Comparison of ENCODE assay signal across 23 cellular contexts in genomic region chr1:29324202-29324601, GRCh38.
DNase-seq lines count a peak whose midpoint lies in the region; ATAC-seq, FAIRE-seq and TF ChIP-seq lines count a peak whose summit lies in the region.
"Had no signal": no experiment of that assay in that cellular context is flagged by ENCODE, and none has a peak within 500 bp of the region (broad histone marks: within the 10 kb centered on the region; RNA-seq: fewer than 3 reads in every experiment).

No MANE protein-coding gene starts in this region.

- no peaks in the 10 kb centered on the region for H3K9me3 ChIP-seq in K562 (replicated peaks; ENCODE audit: control insufficient read depth, insufficient read depth, low read depth, low read length)
- H3K9me3 ChIP-seq in trophoblast cell (ENCODE audit: insufficient read depth, low read depth, low read length) = no peaks in the 10 kb centered on the region
- H3K9me3 ChIP-seq: BE2C, HAP-1 had no signal

- H2BK15ac ChIP-seq in mesendoderm (replicated peaks; ENCODE audit: low read depth) = no peak overlapping the region

- no TSS peak for BruUV-seq in K562 (replicated peaks; lab: Mats Ljungman, UMichigan)

- H3K4me3 ChIP-seq in GM23338 = no peak overlapping the region
- H3K4me3 ChIP-seq in K562 = no peak overlapping the region
- H3K4me3 ChIP-seq in mesendoderm (ENCODE audit: low read length) = no peak overlapping the region
- no peak overlapping the region for H3K4me3 ChIP-seq in trophoblast cell (ENCODE audit: low read depth, low read length)
- H3K4me3 ChIP-seq: HAP-1 had no signal

- H3K79me2 ChIP-seq in GM23338 (replicated peaks; ENCODE audit: insufficient read depth) (no peaks in the 10 kb centered on the region), K562 (ENCODE audit: control insufficient read depth, insufficient read depth, low read length) (no peaks in the 10 kb centered on the region), mesendoderm (ENCODE audit: control insufficient read depth, insufficient read depth, low read length) (no peaks in the 10 kb centered on the region), trophoblast cell (ENCODE audit: control insufficient read depth, insufficient read depth, low read length, poor library complexity) (no peaks in the 10 kb centered on the region)

- H3K18ac ChIP-seq in mesendoderm (ENCODE audit: low read length) (no peak overlapping the region), trophoblast cell (ENCODE audit: low read length) (no peak overlapping the region)

- H3K9me1 ChIP-seq in K562 (ENCODE audit: control insufficient read depth, insufficient read depth, low read length) = no peaks in the 10 kb centered on the region

- no peak for TF ChIP-seq EP300 in K562 (IDR thresholded peaks at IDR 0.05; ENCODE audit: low read length)

- H2AK5ac ChIP-seq in mesendoderm (ENCODE audit: low read length) (no peak overlapping the region), trophoblast cell (ENCODE audit: low read length) (no peak overlapping the region)

- H3K4me2 ChIP-seq in GM23338 = no peak overlapping the region; the same call in 1 of the 2 replicates
- H3K4me2 ChIP-seq in K562 (ENCODE audit: insufficient read depth, low read length) = no peak overlapping the region
- H3K4me2 ChIP-seq in mesendoderm (ENCODE audit: low read length) = no peak overlapping the region
- H3K4me2 ChIP-seq in trophoblast cell (ENCODE audit: low read length) = no peak overlapping the region

- TF ChIP-seq POLR2A in K562 (conservative IDR thresholded peaks at IDR 0.05) = no peak

- no peak overlapping the region for H4K91ac ChIP-seq in trophoblast cell (ENCODE audit: low read depth, low read length)

- no peak overlapping the region for H2BK12ac ChIP-seq in trophoblast cell (ENCODE audit: low read length)

- H3K4ac ChIP-seq in mesendoderm (ENCODE audit: low read depth, low read length) (no peak overlapping the region), trophoblast cell (ENCODE audit: low read depth, low read length) (no peak overlapping the region)

- no peak overlapping the region for H2BK120ac ChIP-seq in mesendoderm (ENCODE audit: low read depth, low read length)
- no peak overlapping the region for H2BK120ac ChIP-seq in trophoblast cell (ENCODE audit: insufficient read depth, low read length, poor library complexity)

- no peak overlapping the region for H3K23ac ChIP-seq in mesendoderm (ENCODE audit: low read length)
- H3K23ac ChIP-seq in trophoblast cell (ENCODE audit: low read length) = no peak overlapping the region

- H3K56ac ChIP-seq in mesendoderm (ENCODE audit: low read length) = peak overlapping the region; percentile 22

- intact Hi-C loops in K562 (cut with micrococcal nuclease) (no loop called here), left ventricle myocardium superior (cut with micrococcal nuclease) (no loop called here)

- H2AFZ ChIP-seq in GM23338 (no peak overlapping the region), K562 (ENCODE audit: low read depth, low read length) (peak overlapping the region; percentile 89; the same call in 1 of the 2 replicates), trophoblast cell (ENCODE audit: insufficient read depth, low read length, poor library complexity) (no peak overlapping the region)

- H3K9ac ChIP-seq in K562 (ENCODE audit: insufficient read depth in 1 of 2, low read depth in 2 of 2, low read length in 2 of 2) = 0 out of 4 replicates have a peak overlapping the region, but pooled peaks of 1 of the 2 experiments have one; percentile 48
- H3K9ac ChIP-seq in mesendoderm (ENCODE audit: low read length) = peak overlapping the region; percentile 23
- H3K9ac ChIP-seq in trophoblast cell (ENCODE audit: low read length) = no peak overlapping the region

- H3K4me1 ChIP-seq in GM23338 (ENCODE audit: insufficient read depth) (peaks cover 5% of the 10 kb centered on the region), K562 (replicated peaks in 1 of 2; ENCODE audit: control insufficient read depth in 2 of 2, insufficient read depth in 2 of 2, low read length in 2 of 2) (peaks cover 5 to 25% of the 10 kb centered on the region in 2 experiments; a peak in 4 of 5 replicates), mesendoderm (ENCODE audit: control insufficient read depth, low read depth, low read length) (peaks cover 4% of the 10 kb centered on the region), trophoblast cell (ENCODE audit: control insufficient read depth in 1 of 2, insufficient read depth in 2 of 2, low read length in 2 of 2) (peaks cover 0 to 6% of the 10 kb centered on the region in 2 experiments)
- H3K4me1 ChIP-seq: BE2C, HAP-1 had no signal

- FAIRE-seq in K562 (lab: Jason Lieb, UNC) = no peak
- FAIRE-seq: GM12892 had no signal

- peak overlapping the region; percentile 42; the same call in 1 of the 2 replicates for H3K27ac Mint-ChIP-seq in GM23338
- H3K27ac Mint-ChIP-seq: CD8-positive, alpha-beta memory T cell had no signal

- peak overlapping the region; percentile 49 for H3K4me3 Mint-ChIP-seq in GM23338
- H3K4me3 Mint-ChIP-seq: CD14-positive monocyte; CD8-positive, alpha-beta memory T cell had no signal

- ATAC-seq in GM23338 (no peak), K562 (no peak), left ventricle myocardium superior (no peak), GM18511 (IDR thresholded peaks at IDR 0.05; ENCODE audit: unreplicated experiment) (no peak)
- ATAC-seq: Panc1 had no signal

- peaks cover 8% of the 10 kb centered on the region for H3K27me3 Mint-ChIP-seq in GM23338 (ENCODE audit: insufficient read depth, low read depth, poor library complexity)

- peaks cover 6% of the 10 kb centered on the region; the same call in 2 of the 3 replicates for H3K36me3 Mint-ChIP-seq in GM23338 (ENCODE audit: low read depth)
- H3K36me3 Mint-ChIP-seq: CD14-positive monocyte; CD8-positive, alpha-beta memory T cell had no signal

- no peak overlapping the region for H3K14ac ChIP-seq in trophoblast cell (ENCODE audit: low read length)

- POLR2A ChIA-PET in K562 (lab: Yijun Ruan, JAX) = interaction anchor here (0.6 to 1.2 kb wide), 3 partner anchors 9 to 93 kb away, joined by 3 to 6 read pairs (median 6); no protein-coding TSS in a partner anchor

- no peak overlapping the region for H4K5ac ChIP-seq in mesendoderm (ENCODE audit: low read length)

- in situ Hi-C loops in K562 (cut with MboI) = no loop called here

- H3K27me3 ChIP-seq in GM23338 (ENCODE audit: insufficient read depth) (no peaks in the 10 kb centered on the region), K562 (ENCODE audit: control insufficient read depth in 2 of 2, insufficient read depth in 2 of 2, low read length in 2 of 2) (peaks cover 0 to 20% of the 10 kb centered on the region in 2 experiments; a peak in 2 of 5 replicates), mesendoderm (ENCODE audit: insufficient read depth, low read length, poor library complexity) (no peaks in the 10 kb centered on the region), trophoblast cell (ENCODE audit: insufficient read depth, low read length) (no peaks in the 10 kb centered on the region)
- H3K27me3 ChIP-seq: BE2C had no signal

- H3K4me1 Mint-ChIP-seq in GM23338 = peaks cover 17% of the 10 kb centered on the region
- H3K4me1 Mint-ChIP-seq: CD14-positive monocyte; CD8-positive, alpha-beta memory T cell had no signal

- no peaks in the 10 kb centered on the region for H3F3A ChIP-seq in GM23338 (replicated peaks; ENCODE audit: low read depth)

- peak overlapping the region; percentile 25 for H4K12ac ChIP-seq in trophoblast cell (ENCODE audit: low read depth, low read length)

- H4K20me1 ChIP-seq in GM23338 (replicated peaks; ENCODE audit: insufficient read depth) = no peaks in the 10 kb centered on the region
- H4K20me1 ChIP-seq in K562 (replicated peaks; ENCODE audit: control insufficient read depth, insufficient read depth, low read length) = peaks cover 13% of the 10 kb centered on the region

- H2BK5ac ChIP-seq in mesendoderm (ENCODE audit: low read length) (no peak overlapping the region), trophoblast cell (ENCODE audit: low read depth, low read length, poor library complexity) (no peak overlapping the region)

- H3K79me1 ChIP-seq in mesendoderm (ENCODE audit: low read length) (no peaks in the 10 kb centered on the region), trophoblast cell (ENCODE audit: low read length) (no peaks in the 10 kb centered on the region)

- H3K9me3 Mint-ChIP-seq in GM23338 = no peaks in the 10 kb centered on the region
- H3K9me3 Mint-ChIP-seq: CD14-positive monocyte; CD8-positive, alpha-beta memory T cell had no signal

- no peak for TF ChIP-seq RAD21 in K562 (CRISPR knock-in tag; conservative IDR thresholded peaks at IDR 0.05 in 1 of 2, IDR thresholded peaks at IDR 0.05 in 1 of 2)

- H4K8ac ChIP-seq in mesendoderm (ENCODE audit: low read depth, low read length) = no peak overlapping the region
- H4K8ac ChIP-seq in trophoblast cell (ENCODE audit: low read depth, low read length) = no peak overlapping the region

- CTCF ChIA-PET in K562 (lab: Yijun Ruan, JAX; ENCODE audit: low intra/inter-chr PET ratio) = no interaction called here

- no peak for TF ChIP-seq CTCF in GM23338 (conservative IDR thresholded peaks at IDR 0.05; ENCODE audit: low read depth in 2 of 2)
- no peak for TF ChIP-seq CTCF in K562 (IDR thresholded peaks at IDR 0.05 in 2 of 3, conservative IDR thresholded peaks at IDR 0.05 in 1 of 3; ENCODE audit: insufficient read depth in 2 of 3, low read depth in 1 of 3, low read length in 3 of 3)

- H3K27ac ChIP-seq in GM23338 (ENCODE audit: low read depth) = 0 out of 2 replicates have a peak overlapping the region, but pooled peaks have one; percentile 32
- no peak overlapping the region for H3K27ac ChIP-seq in K562 (ENCODE audit: extremely low read depth, low read depth, low read length)
- H3K27ac ChIP-seq in mesendoderm (ENCODE audit: low read depth, low read length) = no peak overlapping the region
- no peak overlapping the region for H3K27ac ChIP-seq in trophoblast cell (ENCODE audit: low read depth, low read length)
- H3K27ac ChIP-seq: 22Rv1, RWPE1 had no signal

- WGBS in K562 (ENCODE audit: insufficient coverage, low coverage, missing lambda C conversion rate) = 19% methylated on average over 10 of the region's 10 CpGs
- no CpG with 5 or more reads among the region's 10 CpGs for WGBS in mesendoderm (ENCODE audit: extremely low coverage, insufficient coverage, low lambda C conversion rate)
- WGBS in trophoblast cell (ENCODE audit: extremely low coverage, insufficient coverage, insufficient read length) = no CpG with 5 or more reads among the region's 10 CpGs

- H3K36me3 ChIP-seq in GM23338 (ENCODE audit: insufficient read depth) (no peaks in the 10 kb centered on the region), K562 (ENCODE audit: control insufficient read depth, insufficient read depth, low read length) (no peaks in the 10 kb centered on the region), mesendoderm (ENCODE audit: control insufficient read depth, insufficient read depth, low read length) (peaks cover 3% of the 10 kb centered on the region), trophoblast cell (ENCODE audit: control insufficient read depth in 1 of 2, insufficient read depth in 2 of 2, low read length in 2 of 2) (peaks cover 22 to 51% of the 10 kb centered on the region in 2 experiments)
- H3K36me3 ChIP-seq: BE2C had no signal

- H3K9me2 ChIP-seq in GM23338 (ENCODE audit: insufficient read depth) = no peaks in the 10 kb centered on the region

- DNase-seq in GM23338 (ENCODE audit: low spot score) = no peak
- DNase-seq in K562 (ENCODE audit: extremely low read depth in 1 of 4, low spot score in 3 of 4) = no peak
- DNase-seq in mesendoderm = no peak
- no peak for DNase-seq in trophoblast cell
- DNase-seq in NCI-H510A (lab: John Stamatoyannopoulos, UW) = no peak
- no peak for DNase-seq in left ventricle myocardium superior
- DNase-seq in kidney tubule cell (ENCODE audit: low spot score) = no peak
- DNase-seq: BE2C; CD8-positive, alpha-beta memory T cell; DMS79 treated with DMSO at 0.1 percent for 48 hours; NCI-H1092; NCI-H1417 treated with DMSO at 0.1 percent for 48 hours; NCI-H1694 treated with DMSO at 0.1 percent for 48 hours; NCI-H2081; NCI-H2227 treated with DMSO at 0.1 percent for 48 hours; SHP77 had no signal
